8 cellular contexts compared by ENCODE assay signal in the genomic region with DNA sequence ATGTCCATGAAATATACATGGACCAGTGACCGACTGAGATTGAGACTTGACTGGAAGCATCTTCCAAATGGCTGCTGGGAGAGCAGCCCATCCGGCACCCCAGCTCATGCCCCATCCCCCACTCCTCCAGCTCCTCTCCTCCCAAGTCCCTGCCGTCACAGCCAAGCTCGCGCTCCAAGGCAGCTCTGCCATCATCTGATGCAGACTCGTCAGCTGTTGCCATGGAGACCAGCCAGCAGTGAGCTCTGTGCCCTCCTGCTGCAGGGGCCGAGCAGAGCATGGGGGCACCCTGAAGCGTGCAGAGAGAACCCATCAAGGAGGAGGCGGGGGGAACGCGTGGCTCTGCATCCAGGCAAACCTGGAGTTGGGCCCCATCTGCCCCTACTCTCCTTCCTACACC.
DNase-seq lines count a peak whose midpoint lies in the region; ATAC-seq and TF ChIP-seq lines count a peak whose summit lies in the region.

No MANE protein-coding gene starts in this region.

- H2BK5ac ChIP-seq in mesendoderm (ENCODE audit: low read length) = no peak overlapping the region

- no peak overlapping the region for H4K8ac ChIP-seq in mesendoderm (ENCODE audit: low read depth, low read length)

- no peak for TF ChIP-seq EP300 in suprapubic skin (IDR thresholded peaks at IDR 0.05)

- H3K56ac ChIP-seq in mesendoderm (ENCODE audit: low read length) = no peak overlapping the region

- POLR2A ChIA-PET in PC-3 (lab: Charles Lee; ENCODE audit: unreplicated experiment) = no interaction called here

- H3K4me1 Mint-ChIP-seq in activated naive CD8-positive, alpha-beta T cell (ENCODE audit: low read depth) = peaks cover 85% of the 10 kb centered on the region

- no TSS peak for BruUV-seq in PC-3 (replicated peaks; lab: Mats Ljungman, UMichigan)

- H4K20me1 ChIP-seq in PC-3 (ENCODE audit: low read length) = no peaks in the 10 kb centered on the region

- H3K79me1 ChIP-seq in mesendoderm (ENCODE audit: low read length) = no peaks in the 10 kb centered on the region

- H3K79me2 ChIP-seq in mesendoderm (ENCODE audit: control insufficient read depth, insufficient read depth, low read length) = no peaks in the 10 kb centered on the region
- H3K79me2 ChIP-seq in PC-3 (ENCODE audit: low read length) = no peaks in the 10 kb centered on the region

- WGBS in mesendoderm (ENCODE audit: extremely low coverage, insufficient coverage, low lambda C conversion rate) = no CpG with 5 or more reads among the region's 11 CpGs
- 69% methylated on average over 11 of the region's 11 CpGs for WGBS in suprapubic skin

- H3K27ac ChIP-seq in mesendoderm (ENCODE audit: low read depth, low read length) = no peak overlapping the region
- H3K27ac ChIP-seq in suprapubic skin = no peak overlapping the region
- no peak overlapping the region for H3K27ac ChIP-seq in PC-3 (ENCODE audit: low read length)

- H3K18ac ChIP-seq in mesendoderm (ENCODE audit: low read length) = no peak overlapping the region

- H3K9me3 Mint-ChIP-seq in activated naive CD8-positive, alpha-beta T cell (ENCODE audit: low read depth) = no peaks in the 10 kb centered on the region

- H3K36me3 ChIP-seq in mesendoderm (ENCODE audit: control insufficient read depth, insufficient read depth, low read length) = no peaks in the 10 kb centered on the region
- H3K36me3 ChIP-seq in suprapubic skin = no peaks in the 10 kb centered on the region
- no peaks in the 10 kb centered on the region for H3K36me3 ChIP-seq in PC-3 (ENCODE audit: low read depth, low read length)

- H3K27ac Mint-ChIP-seq in activated naive CD8-positive, alpha-beta T cell = peak overlapping the region; percentile 92

- H3F3A ChIP-seq in PC-3 (ENCODE audit: low read length, unreplicated experiment) = no peaks in the 10 kb centered on the region

- H3K27me3 Mint-ChIP-seq in activated naive CD8-positive, alpha-beta T cell = no peaks in the 10 kb centered on the region

- H3K27me3 ChIP-seq in mesendoderm (ENCODE audit: insufficient read depth, low read length, poor library complexity) (peaks cover 3% of the 10 kb centered on the region), suprapubic skin (peaks cover 7% of the 10 kb centered on the region), PC-3 (ENCODE audit: low read length) (peaks cover 88% of the 10 kb centered on the region)

- no peak overlapping the region for H2BK15ac ChIP-seq in mesendoderm (replicated peaks; ENCODE audit: low read depth)

- H3K9ac ChIP-seq in mesendoderm (ENCODE audit: low read length) (no peak overlapping the region), PC-3 (ENCODE audit: low read length) (no peak overlapping the region)

- no peak overlapping the region for H4K5ac ChIP-seq in mesendoderm (ENCODE audit: low read length)

- ATAC-seq in PC-3 (no peak), GM19035 (IDR thresholded peaks at IDR 0.05; ENCODE audit: unreplicated experiment) (no peak)

- H2AK5ac ChIP-seq in mesendoderm (ENCODE audit: low read length) = no peak overlapping the region

- no peaks in the 10 kb centered on the region for H3K36me3 Mint-ChIP-seq in activated naive CD8-positive, alpha-beta T cell

- H3K4me3 ChIP-seq in mesendoderm (ENCODE audit: low read length) (no peak overlapping the region), suprapubic skin (no peak overlapping the region), PC-3 (ENCODE audit: low read length) (no peak overlapping the region)

- TF ChIP-seq CTCF in suprapubic skin (IDR thresholded peaks at IDR 0.05) (no peak), PC-3 (conservative IDR thresholded peaks at IDR 0.05; ENCODE audit: low read depth, low read length) (no peak)

- no peaks in the 10 kb centered on the region for H3K9me3 ChIP-seq in suprapubic skin
- H3K9me3 ChIP-seq in PC-3 (ENCODE audit: low read length) = no peaks in the 10 kb centered on the region

- H3K4me1 ChIP-seq in mesendoderm (ENCODE audit: control insufficient read depth, low read depth, low read length) (no peaks in the 10 kb centered on the region), suprapubic skin (peaks cover 57% of the 10 kb centered on the region), PC-3 (ENCODE audit: insufficient read depth, low read length) (peaks cover 10% of the 10 kb centered on the region; the same call in 1 of the 2 replicates)

- no peak overlapping the region for H2BK120ac ChIP-seq in mesendoderm (ENCODE audit: low read depth, low read length)

- H3K4ac ChIP-seq in mesendoderm (ENCODE audit: low read depth, low read length) = no peak overlapping the region

- intact Hi-C loops in PC-3 (cut with micrococcal nuclease) = no loop called here

- no peak for TF ChIP-seq POLR2A in suprapubic skin (IDR thresholded peaks at IDR 0.05)

- DNase-seq in COR-L47 (lab: John Stamatoyannopoulos, UW) = peak; percentile 60
- DNase-seq in NCI-H1436 (lab: John Stamatoyannopoulos, UW) = peak; percentile 95
- peak; percentile 61 for DNase-seq in mesendoderm
- no peak for DNase-seq in suprapubic skin (ENCODE audit: low spot score in 2 of 2)
- DNase-seq in PC-3 = no peak
- DNase-seq in NOMO-1 treated with dmso at 0.1 percent for 144 hours (lab: John Stamatoyannopoulos, UW; ENCODE audit: unreplicated experiment) = no peak

- peak overlapping the region; percentile 38 for H3K4me3 Mint-ChIP-seq in activated naive CD8-positive, alpha-beta T cell

- H3K4me2 ChIP-seq in mesendoderm (ENCODE audit: low read length) (no peak overlapping the region), PC-3 (ENCODE audit: low read length) (no peak overlapping the region)

- no peaks in the 10 kb centered on the region for H3K9me2 ChIP-seq in PC-3 (replicated peaks; ENCODE audit: low read length)

- H3K23ac ChIP-seq in mesendoderm (ENCODE audit: low read length) = no peak overlapping the region

- CTCF ChIA-PET in PC-3 (lab: Charles Lee) = no interaction called here

- no peak overlapping the region for H2AFZ ChIP-seq in PC-3 (ENCODE audit: low read length)

Comparison
In these comparisons a context has a peak if more than half of its experiments do, and no peak if none do; other contexts are left out.
1. DNase-seq: peak in COR-L47 (single experiment), NCI-H1436 (single experiment) and mesendoderm (single experiment); none in suprapubic skin (0 of 2), PC-3 (single experiment) and NOMO-1 treated with dmso at 0.1 percent for 144 hours (single experiment).